22 cellular contexts compared by ENCODE assay signal in genomic region chr7:117114272-117114671, GRCh38.
DNase-seq lines count a peak whose midpoint lies in the region; ATAC-seq and TF ChIP-seq lines count a peak whose summit lies in the region.
"Had no signal": no experiment of that assay in that cellular context is flagged by ENCODE, and none has a peak within 500 bp of the region (broad histone marks: within the 10 kb centered on the region; RNA-seq: fewer than 3 reads in every experiment).

No MANE protein-coding gene starts in this region.

- H3K36me3 ChIP-seq in osteoblast (ENCODE audit: insufficient read depth, low read length), result no peaks in the 10 kb centered on the region
- no peaks in the 10 kb centered on the region for H3K36me3 ChIP-seq in uterus
- H3K36me3 ChIP-seq: BE2C, HAP-1 had no signal

- no peak for ATAC-seq in HG03095 (IDR thresholded peaks at IDR 0.05; ENCODE audit: unreplicated experiment)
- ATAC-seq: SK-N-SH treated with all-trans-retinoic acid at 6 μM for 48 hours had no signal

- H3K27me3 ChIP-seq in osteoblast (ENCODE audit: insufficient read depth, low read length) (no peaks in the 10 kb centered on the region), uterus (no peaks in the 10 kb centered on the region)
- H3K27me3 ChIP-seq: BE2C had no signal

- H3K4me3 ChIP-seq in osteoblast (ENCODE audit: insufficient read depth, low read length) (no peak overlapping the region), uterus (no peak overlapping the region)
- H3K4me3 ChIP-seq: HAP-1 had no signal

- peak overlapping the region in 4 of 5 experiments; percentile 30 to 88 (median 82) for H3K27ac Mint-ChIP-seq in brain

- H3K4me2 ChIP-seq in osteoblast (ENCODE audit: insufficient read depth, low read length), result no peak overlapping the region

- H3K36me3 Mint-ChIP-seq in brain, result peaks cover 24% of the 10 kb centered on the region
- H3K36me3 Mint-ChIP-seq: CD4-positive, CD25-positive, alpha-beta regulatory T cell had no signal

- peaks cover 95% of the 10 kb centered on the region for H3K4me1 Mint-ChIP-seq in brain

- no peak for TF ChIP-seq POLR2A in uterus (IDR thresholded peaks at IDR 0.05)

- H3K79me2 ChIP-seq in osteoblast (ENCODE audit: insufficient read depth, low read length), result peaks cover 2% of the 10 kb centered on the region

- no peak for TF ChIP-seq CTCF in brain (conservative IDR thresholded peaks at IDR 0.05)
- TF ChIP-seq CTCF in osteoblast (IDR thresholded peaks at IDR 0.05; ENCODE audit: extremely low read depth, low read depth, low read length), result no peak
- no peak for TF ChIP-seq CTCF in uterus (IDR thresholded peaks at IDR 0.05)

- intact Hi-C loops in uterus (cut with DNase I; ENCODE audit: low total_unique reads), result loop anchor here (10.0 kb wide), 1 partner anchor 129 kb away; no protein-coding TSS in a partner anchor

- H3K27ac ChIP-seq in osteoblast (ENCODE audit: low read depth, low read length) (no peak overlapping the region), uterus (no peak overlapping the region)

- H4K20me1 ChIP-seq in osteoblast (ENCODE audit: insufficient read depth, low read length), result peaks cover 3% of the 10 kb centered on the region

- DNase-seq in NCI-H2171 treated with DMSO at 0.1 percent for 48 hours (lab: John Stamatoyannopoulos, UW) (peak; percentile 88), NCI-H2171 (lab: John Stamatoyannopoulos, UW) (no peak), osteoblast (ENCODE audit: insufficient read length, low spot score, missing footprints) (peak; percentile 17), islet precursor cell (no peak), uterus (no peak)
- DNase-seq: BE2C; CD4-positive, CD25-positive, alpha-beta regulatory T cell; COR-L47; DMS153; GDM1; IMR-90; MM.1S; NCI-H1105; NCI-H2081 treated with DMSO at 0.1 percent for 48 hours; NCI-H345; NCI-H526 treated with DMSO at 0.1 percent for 48 hours; NK-92 treated with Interleukin-12 subunit alpha and Interleukin-12 subunit beta, amount 100 ng/mL, for 24 hours; SHP77 had no signal

- peaks cover 0 to 3% (median 0%) of the 10 kb centered on the region in 5 experiments for H3K9me3 Mint-ChIP-seq in brain

- peak overlapping the region in 2 of 5 experiments; percentile 2 to 6 for H3K4me3 Mint-ChIP-seq in brain
- H3K4me3 Mint-ChIP-seq: CD4-positive, CD25-positive, alpha-beta regulatory T cell had no signal

- H3K9me3 ChIP-seq in osteoblast (ENCODE audit: low read depth, low read length), result no peaks in the 10 kb centered on the region
- H3K9me3 ChIP-seq in uterus, result no peaks in the 10 kb centered on the region
- H3K9me3 ChIP-seq: BE2C, HAP-1 had no signal

- H3K27me3 Mint-ChIP-seq in brain, result no peaks in the 10 kb centered on the region
- H3K27me3 Mint-ChIP-seq: CD4-positive, CD25-positive, alpha-beta regulatory T cell had no signal

- H3K4me1 ChIP-seq in osteoblast (ENCODE audit: insufficient read depth, low read length), result no peaks in the 10 kb centered on the region
- H3K4me1 ChIP-seq in uterus, result no peaks in the 10 kb centered on the region
- H3K4me1 ChIP-seq: HAP-1 had no signal

- H2AFZ ChIP-seq in osteoblast (ENCODE audit: low read length), result no peak overlapping the region

Comparison
In these comparisons a context has a peak if more than half of its experiments do, and no peak if none do; other contexts are left out.
1. DNase-seq: peak in NCI-H2171 treated with DMSO at 0.1 percent for 48 hours (single experiment) and osteoblast (single experiment); none in NCI-H2171 (single experiment), islet precursor cell (single experiment) and uterus (0 of 2).